17 cellular contexts compared by ENCODE assay signal in the genomic region with DNA sequence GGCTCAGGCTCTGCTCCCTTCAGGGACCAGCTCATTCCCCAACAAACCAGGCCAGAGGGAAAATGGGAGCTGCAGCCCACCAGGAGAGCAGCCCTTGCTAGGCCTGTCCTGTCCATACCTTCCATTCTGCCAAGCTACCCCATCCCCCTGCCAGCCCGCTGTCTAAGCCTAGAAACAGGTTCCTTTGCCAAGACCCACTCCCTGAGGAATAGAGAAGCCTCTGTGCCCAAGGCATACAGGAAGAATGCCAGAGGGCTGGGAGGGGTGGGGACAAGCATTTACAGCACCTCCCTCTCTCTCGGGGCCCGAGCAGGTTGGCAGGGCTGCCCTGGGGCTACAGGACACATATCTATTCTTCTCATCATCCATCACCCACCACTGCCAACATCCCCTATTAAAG.
DNase-seq lines count a peak whose midpoint lies in the region; ATAC-seq and TF ChIP-seq lines count a peak whose summit lies in the region.
"Had no signal": no experiment of that assay in that cellular context is flagged by ENCODE, and none has a peak within 500 bp of the region (broad histone marks: within the 10 kb centered on the region; RNA-seq: fewer than 3 reads in every experiment).

No MANE protein-coding gene starts in this region.

- intact Hi-C loops in head of caudate nucleus (cut with DNase I) = loop anchor here (10.0 kb wide), 1 partner anchor 76 kb away; no protein-coding TSS in a partner anchor
- intact Hi-C loops in upper lobe of right lung (cut with DNase I) = no loop called here

- H3K36me3 ChIP-seq in upper lobe of right lung = no peaks in the 10 kb centered on the region
- H3K36me3 ChIP-seq: BLaER1, MG63 had no signal

- TF ChIP-seq CTCF in upper lobe of right lung (IDR thresholded peaks at IDR 0.05) = no peak

- H3K4me3 ChIP-seq in upper lobe of right lung = no peak overlapping the region
- H3K4me3 ChIP-seq: BLaER1, MG63 had no signal

- no peak overlapping the region for H3K27ac ChIP-seq in upper lobe of right lung
- H3K27ac ChIP-seq: 22Rv1, BLaER1 had no signal

- no peak for ATAC-seq in upper lobe of right lung
- ATAC-seq: PC-3 had no signal

- no peaks in the 10 kb centered on the region for H3K4me1 ChIP-seq in upper lobe of right lung

- H3K27me3 ChIP-seq in upper lobe of right lung = no peaks in the 10 kb centered on the region
- H3K27me3 ChIP-seq: BLaER1, MG63 had no signal

- H3K9me3 ChIP-seq in upper lobe of right lung = no peaks in the 10 kb centered on the region
- H3K9me3 ChIP-seq: MG63 had no signal

- DNase-seq in NCI-H2171 treated with DMSO at 0.1 percent for 48 hours (lab: John Stamatoyannopoulos, UW) (peak; percentile 5), NCI-H2171 (lab: John Stamatoyannopoulos, UW) (no peak), head of caudate nucleus (peak in 41 of 42 donors; percentile 13 to 82 (median 59)), pons (ENCODE audit: low spot score) (peak; percentile 92), upper lobe of right lung (peak; percentile 32), SHP77 treated with DMSO at 0.1 percent for 48 hours (lab: John Stamatoyannopoulos, UW) (no peak)
- DNase-seq in activated CD4-positive, alpha-beta T cell treated with anti-CD3 and anti-CD28 coated beads for 4 hours = no peak
- DNase-seq in central memory CD4-positive, alpha-beta T cell = no peak
- DNase-seq: EL, H7, KBM-7, MG63, NCI-H1417, NCI-H1930, PC-3 had no signal

Comparison
In these comparisons a context has a peak if more than half of its experiments do, and no peak if none do; other contexts are left out.
1. DNase-seq: peak in NCI-H2171 treated with DMSO at 0.1 percent for 48 hours (single experiment), head of caudate nucleus (41 of 42), pons (single experiment) and upper lobe of right lung (single experiment); none in NCI-H2171 (single experiment), activated CD4-positive, alpha-beta T cell treated with anti-CD3 and anti-CD28 coated beads for 4 hours (0 of 2), central memory CD4-positive, alpha-beta T cell (single experiment) and SHP77 treated with DMSO at 0.1 percent for 48 hours (single experiment).